Comparison of ENCODE assay signal across 8 cellular contexts in the genomic region with DNA sequence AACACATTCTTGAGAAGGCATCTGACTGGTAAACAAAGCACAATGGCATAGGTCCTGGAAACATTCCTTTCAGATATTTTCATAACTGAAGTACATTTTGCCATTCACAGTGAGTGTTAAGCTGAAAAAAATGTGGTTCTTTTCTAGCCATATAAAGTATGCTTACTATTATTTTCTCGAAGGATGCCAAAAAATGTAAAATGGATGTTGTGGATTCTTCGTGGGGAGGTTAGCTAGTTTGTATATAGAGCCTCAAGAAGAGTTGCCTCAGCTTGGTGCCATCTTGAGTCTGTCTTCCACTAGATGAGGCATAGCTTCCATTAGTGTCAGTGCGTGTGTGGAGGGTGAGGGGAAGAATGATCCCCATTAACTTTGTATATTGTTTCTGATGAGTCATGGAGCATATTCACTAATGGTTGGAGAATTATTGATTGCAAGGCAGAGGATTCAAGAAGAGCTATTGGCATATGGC. TPM values are rescaled to one million over a fixed set of nuclear protein-coding genes. Genes with fewer than 3 reads are reported as not detected.
DNase-seq lines count a peak whose midpoint lies in the region; ATAC-seq, FAIRE-seq and TF ChIP-seq lines count a peak whose summit lies in the region.

No MANE protein-coding gene starts in this region.

- H3K4me1 ChIP-seq in A549 = peaks cover 59% of the 10 kb centered on the region
- peaks cover 0 to 27% of the 10 kb centered on the region in 2 donors for H3K4me1 ChIP-seq in lung (ENCODE audit: control insufficient read depth in 2 of 2, insufficient read depth in 2 of 2, low read length in 2 of 2)

- WGBS in A549 (ENCODE audit: missing lambda C conversion rate) = 25% methylated on average over 3 of the region's 3 CpGs
- 18% methylated on average over 3 of the region's 3 CpGs for whole genome bisulfite sequencing in lung, 2 donors

- H3K4me3 ChIP-seq in A549 (no peak overlapping the region), lung (no peak overlapping the region)

- peak overlapping the region; percentile 69 for H3K4me2 ChIP-seq in A549

- DNase-seq in A549 (ENCODE audit: low read depth in 1 of 2, low spot score in 1 of 2) = no peak
- peak; percentile 76 for DNase-seq in HS-27A (ENCODE audit: low read depth)
- peak; percentile 68 for DNase-seq in activated naive CD4-positive, alpha-beta T cell treated with anti-CD3 and anti-CD28 coated beads for 36 hours
- DNase-seq in lung (ENCODE audit: low spot score) = no peak
- no peak for DNase-seq in G401 (ENCODE audit: low spot score)

- CTCF ChIA-PET in A549 (lab: Yijun Ruan, JAX) = interaction anchor here (1.5 kb wide), 1 partner anchor 8 kb away, joined by 4 read pairs; no protein-coding TSS in a partner anchor
- CTCF ChIA-PET in activated naive CD4-positive, alpha-beta T cell treated with anti-CD3 and anti-CD28 coated beads for 36 hours (lab: Charles Lee) = interaction anchor here (0.7 to 1.5 kb wide), 7 partner anchors 12 to 200 kb away, joined by 3 to 4 read pairs (median 4); no protein-coding TSS in a partner anchor

- peaks cover 36% of the 10 kb centered on the region for H3K4me1 Mint-ChIP-seq in activated naive CD4-positive, alpha-beta T cell treated with anti-CD3 and anti-CD28 coated beads for 36 hours (ENCODE audit: low read depth)

- no peaks in the 10 kb centered on the region for H3K27me3 Mint-ChIP-seq in activated naive CD4-positive, alpha-beta T cell treated with anti-CD3 and anti-CD28 coated beads for 36 hours (ENCODE audit: low read depth)

- no peak for TF ChIP-seq EP300 in A549 (IDR thresholded peaks at IDR 0.05)

- TF ChIP-seq POLR2A in A549 (IDR thresholded peaks at IDR 0.05; ENCODE audit: low read length) = no peak

- in situ Hi-C loops in G401 (cut with HindIII; ENCODE audit: low sequenced_read_pairs) = no loop called here

- no peaks in the 10 kb centered on the region for H3K9me3 Mint-ChIP-seq in activated naive CD4-positive, alpha-beta T cell treated with anti-CD3 and anti-CD28 coated beads for 36 hours

- no peak for TF ChIP-seq RAD21 in A549 (conservative IDR thresholded peaks at IDR 0.05 in 1 of 2, IDR thresholded peaks at IDR 0.05 in 1 of 2)

- TF ChIP-seq CTCF in A549 (IDR thresholded peaks at IDR 0.05) (no peak), lung (IDR thresholded peaks at IDR 0.05; ENCODE audit: control extremely low read depth, extremely low read depth) (no peak)

- peak overlapping the region; percentile 81 for H3K4me3 Mint-ChIP-seq in activated naive CD4-positive, alpha-beta T cell treated with anti-CD3 and anti-CD28 coated beads for 36 hours

- H3K36me3 Mint-ChIP-seq in activated naive CD4-positive, alpha-beta T cell treated with anti-CD3 and anti-CD28 coated beads for 36 hours (ENCODE audit: low read depth) = peaks cover 49% of the 10 kb centered on the region

- H3K27ac Mint-ChIP-seq in activated naive CD4-positive, alpha-beta T cell treated with anti-CD3 and anti-CD28 coated beads for 36 hours = peak overlapping the region; percentile 91

- intact Hi-C loops in activated naive CD4-positive, alpha-beta T cell treated with anti-CD3 and anti-CD28 coated beads for 36 hours (cut with micrococcal nuclease) = loop anchor here (1.0 to 5.0 kb wide), 2 partner anchors 30 to 1071 kb away; a partner anchor contains a TSS

- POLR2A ChIA-PET in A549 (lab: Yijun Ruan, JAX) = interaction anchor here (1.1 kb wide), 1 partner anchor 113 kb away, joined by 5 read pairs; no protein-coding TSS in a partner anchor

- no peaks in the 10 kb centered on the region for H3K27me3 ChIP-seq in lung (ENCODE audit: control insufficient read depth, insufficient read depth)

- ATAC-seq in A549 = no peak
- ATAC-seq in lung (ENCODE audit: insufficient read depth, low FRiP score) = no peak
- ATAC-seq in GM18870 (IDR thresholded peaks at IDR 0.05; ENCODE audit: unreplicated experiment) = no peak
- ATAC-seq in HG02798 (IDR thresholded peaks at IDR 0.05; ENCODE audit: poor library complexity, unreplicated experiment) = no peak
- ATAC-seq in GM18861 (IDR thresholded peaks at IDR 0.05; ENCODE audit: unreplicated experiment) = no peak

- H3K36me3 ChIP-seq in lung (ENCODE audit: control insufficient read depth in 2 of 2, insufficient read depth in 2 of 2, low read length in 2 of 2) = no peaks in the 10 kb centered on the region

- no peak for FAIRE-seq in A549 (lab: Jason Lieb, UNC)

- H3K9me3 ChIP-seq in A549 (no peaks in the 10 kb centered on the region), lung (ENCODE audit: control insufficient read depth in 2 of 2, insufficient read depth in 1 of 2, low read length in 1 of 2) (no peaks in the 10 kb centered on the region)

- H3K27ac ChIP-seq in A549 (peak overlapping the region; percentile 1 to 16; a peak in 2 of 6 replicates), lung (ENCODE audit: low read depth in 1 of 2, low read length in 1 of 2) (peak overlapping the region; percentile 32 to 60)

TF ChIP-seq in A549, 52 proteins besides CTCF, POLR2A, EP300 and RAD21:
- peak; percentile 45 for TF ChIP-seq MAFK (IDR thresholded peaks at IDR 0.05; ENCODE audit: partially characterized antibody)
- TF ChIP-seq, protein P1, sequence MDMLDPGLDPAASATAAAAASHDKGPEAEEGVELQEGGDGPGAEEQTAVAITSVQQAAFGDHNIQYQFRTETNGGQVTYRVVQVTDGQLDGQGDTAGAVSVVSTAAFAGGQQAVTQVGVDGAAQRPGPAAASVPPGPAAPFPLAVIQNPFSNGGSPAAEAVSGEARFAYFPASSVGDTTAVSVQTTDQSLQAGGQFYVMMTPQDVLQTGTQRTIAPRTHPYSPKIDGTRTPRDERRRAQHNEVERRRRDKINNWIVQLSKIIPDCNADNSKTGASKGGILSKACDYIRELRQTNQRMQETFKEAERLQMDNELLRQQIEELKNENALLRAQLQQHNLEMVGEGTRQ (IDR thresholded peaks at IDR 0.05) = no peak
- no peak for TF ChIP-seq FOSL2 (IDR thresholded peaks at IDR 0.05)
- peak; percentile 46; the same call in 1 of the 2 replicates for TF ChIP-seq FOSL2 (CRISPR knock-in tag; IDR thresholded peaks at IDR 0.05)
- no peak for TF ChIP-seq ESRRA (IDR thresholded peaks at IDR 0.05; ENCODE audit: borderline replicate concordance, low read length)
- TF ChIP-seq RARB (CRISPR knock-in tag; IDR thresholded peaks at IDR 0.05) = peak; percentile 31; the same call in 1 of the 2 replicates
- no peak for TF ChIP-seq JUN (IDR thresholded peaks at IDR 0.05)
- 0 out of 2 replicates have a peak, but pooled peaks have one; percentile 41 for TF ChIP-seq EHMT2 (IDR thresholded peaks at IDR 0.05; ENCODE audit: low read depth)

RNA-seq across cellular contexts. Expression of a gene that starts 4.1 kb away (rescaled TPM):
- polyA plus RNA-seq in A549 (2011; rRNA removed) = 92.5 and 114 TPM in 2 replicates
- polyA plus RNA-seq in A549 (2012; cell fraction: cytosol; rRNA removed) = 38.1 and 53.4 TPM in 2 replicates
- polyA plus RNA-seq in A549 (2012; cell fraction: nucleus; rRNA removed) = 23.1 and 23.7 TPM in 2 replicates
- 59.6 to 60.5 TPM (median 59.9 TPM) in 3 replicates for polyA plus RNA-seq in A549 (2017; fragmentation: RNase III; extraction: RNeasy Plus Mini Kit Qiagen cat#74134 plus additional on column Dnase treatment)
- 330 and 339 TPM in 2 replicates for polyA minus RNA-seq in A549 (2011; rRNA and poly(A)+ RNA removed)
- 100 to 1,000 TPM; 387 to 391 TPM for total RNA-seq in activated naive CD4-positive, alpha-beta T cell treated with anti-CD3 and anti-CD28 coated beads for 36 hours
- 100 to 1,000 TPM; 265 to 266 TPM for total RNA-seq in lung
- polyA plus RNA-seq in lung = 10 to 100 TPM; 55.3 to 64.2 TPM
- total RNA-seq in G401 (2014; rRNA removed; shearing (Covaris generic)) = 31.4 and 61.2 TPM in 2 replicates

Comparison
In these comparisons a context has a peak if more than half of its experiments do, and no peak if none do; other contexts are left out.
1. DNase-seq: peak in HS-27A (single experiment) and activated naive CD4-positive, alpha-beta T cell treated with anti-CD3 and anti-CD28 coated beads for 36 hours (single experiment); none in A549 (0 of 2), lung (single experiment) and G401 (single experiment).